ENCODE assay signal across 22 cellular contexts in genomic region chr12:25887367-25887766, GRCh38.
"Had no signal": no experiment of that assay in that cellular context is flagged by ENCODE, and none has a peak within 500 bp of the region (broad histone marks: within the 10 kb centered on the region; RNA-seq: fewer than 3 reads in every experiment).

No MANE protein-coding gene starts in this region.

- FAIRE-seq: frontal cortex, kidney had no signal

- H3K36me3 Mint-ChIP-seq: natural killer cell treated with Interleukin-12 subunit alpha and Interleukin-12 subunit beta and Interleukin-15 and Interleukin-18, amount 100 ng/mL, for 72 hours; stimulated activated memory B cell treated with anti-CD40 and anti-IgM and Interleukin-4, amounts not matched to agents 10 μg/mL and 1 μg/mL and 100 μg/mL, for 72 hours had no signal

- H3K27ac ChIP-seq: colonic mucosa, heart right ventricle, psoas muscle, right lobe of liver, tibial artery, upper lobe of left lung, uterus had no signal

- ATAC-seq: esophagus mucosa; heart right ventricle; left colon; left ventricle myocardium superior; natural killer cell treated with Interleukin-12 subunit alpha and Interleukin-12 subunit beta and Interleukin-15 and Interleukin-18, amount 100 ng/mL, for 72 hours; psoas muscle; right lobe of liver; stimulated activated memory B cell treated with anti-CD40 and anti-IgM and Interleukin-4, amounts not matched to agents 10 μg/mL and 1 μg/mL and 100 μg/mL, for 72 hours had no signal

- DNase-seq: colonic mucosa; dermis blood vessel endothelial cell; heart right ventricle; hypothalamus; kidney; left colon; left ventricle myocardium superior; mesenchymal stem cell; midbrain; psoas muscle; retina; right lobe of liver; stimulated activated CD4-positive, alpha-beta T cell treated with anti-CD3 and anti-CD28 coated beads, Interleukin-4, amount 100 ng/mL, for 24 hours; tibial artery; upper lobe of left lung; uterus had no signal

- H3K27ac Mint-ChIP-seq: natural killer cell treated with Interleukin-12 subunit alpha and Interleukin-12 subunit beta and Interleukin-15 and Interleukin-18, amount 100 ng/mL, for 72 hours; stimulated activated memory B cell treated with anti-CD40 and anti-IgM and Interleukin-4, amounts not matched to agents 10 μg/mL and 1 μg/mL and 100 μg/mL, for 72 hours; stimulated activated naive CD8-positive, alpha-beta T cell treated with anti-CD3 and anti-CD28 coated beads, Interleukin-15, Interleukin-2, amounts not matched to agents 100 ng/mL and 50 ng/mL, for 24 hours had no signal

- H3K4me3 Mint-ChIP-seq: natural killer cell treated with Interleukin-12 subunit alpha and Interleukin-12 subunit beta and Interleukin-15 and Interleukin-18, amount 100 ng/mL, for 72 hours; stimulated activated memory B cell treated with anti-CD40 and anti-IgM and Interleukin-4, amounts not matched to agents 10 μg/mL and 1 μg/mL and 100 μg/mL, for 72 hours; stimulated activated naive CD8-positive, alpha-beta T cell treated with anti-CD3 and anti-CD28 coated beads, Interleukin-15, Interleukin-2, amounts not matched to agents 100 ng/mL and 50 ng/mL, for 24 hours had no signal

- H3K4me1 ChIP-seq: colonic mucosa, heart right ventricle, psoas muscle, right lobe of liver, tibial artery, upper lobe of left lung, uterus had no signal

- H3K36me3 ChIP-seq: colonic mucosa, heart right ventricle, right lobe of liver, tibial artery, upper lobe of left lung, uterus had no signal

- H3K9me3 ChIP-seq: colonic mucosa, psoas muscle, right lobe of liver, tibial artery, upper lobe of left lung, uterus had no signal

- H3K27me3 ChIP-seq: colonic mucosa, right lobe of liver, tibial artery, upper lobe of left lung, uterus had no signal

- H3K4me1 Mint-ChIP-seq: stimulated activated memory B cell treated with anti-CD40 and anti-IgM and Interleukin-4, amounts not matched to agents 10 μg/mL and 1 μg/mL and 100 μg/mL, for 72 hours had no signal

- H3K4me3 ChIP-seq: colonic mucosa, heart right ventricle, lung, psoas muscle, right lobe of liver, tibial artery, upper lobe of left lung, uterus had no signal
